In genomic region chr5:100854594-100854993, GRCh38 we compare ENCODE assay signal across 18 cellular contexts. TPM values are rescaled to one million over a fixed set of nuclear protein-coding genes. Genes with fewer than 3 reads are reported as not detected.
A peak's percentile ranks its signal among the peaks of the same experiment; 100 is the strongest.
DNase-seq lines count a peak whose midpoint lies in the region; ATAC-seq and TF ChIP-seq lines count a peak whose summit lies in the region.
"Had no signal": no experiment of that assay in that cellular context is flagged by ENCODE, and none has a peak within 500 bp of the region (broad histone marks: within the 10 kb centered on the region; RNA-seq: fewer than 3 reads in every experiment).

No MANE protein-coding gene starts in this region.

- H3K27ac ChIP-seq in CD8-positive, alpha-beta memory T cell (ENCODE audit: low read depth, low read length), result no peak overlapping the region
- H3K27ac ChIP-seq in muscle layer of duodenum (ENCODE audit: low read length), result peak overlapping the region; percentile 13
- H3K27ac ChIP-seq: ascending aorta had no signal

- no peaks in the 10 kb centered on the region for H3K36me3 ChIP-seq in CD8-positive, alpha-beta memory T cell (ENCODE audit: insufficient read depth, low read length)
- no peaks in the 10 kb centered on the region for H3K36me3 ChIP-seq in muscle layer of duodenum (ENCODE audit: control insufficient read depth in 1 of 2, insufficient read depth in 2 of 2, low read length in 2 of 2)
- H3K36me3 ChIP-seq: ascending aorta had no signal

- peaks cover 40% of the 10 kb centered on the region for H3K36me3 Mint-ChIP-seq in activated CD4-positive, alpha-beta T cell treated with anti-CD3 and anti-CD28 coated beads, Interleukin-2, amount 10 ng/mL, durations not matched to agents 24 days and 14 days (ENCODE audit: low read depth)
- H3K36me3 Mint-ChIP-seq in CD8-positive, alpha-beta memory T cell, result peaks cover 0 to 33% (median 1%) of the 10 kb centered on the region in 3 donors
- H3K36me3 Mint-ChIP-seq in activated CD8-positive, alpha-beta T cell treated with anti-CD3 and anti-CD28 coated beads for 36 hours (ENCODE audit: low read depth), result peaks cover 42% of the 10 kb centered on the region

- no peaks in the 10 kb centered on the region for H3K27me3 ChIP-seq in CD8-positive, alpha-beta memory T cell (ENCODE audit: insufficient read depth, low read length, poor library complexity, severe bottlenecking)
- no peaks in the 10 kb centered on the region for H3K27me3 ChIP-seq in muscle layer of duodenum (ENCODE audit: low read depth, low read length)
- H3K27me3 ChIP-seq: ascending aorta had no signal

- intact Hi-C loops in activated CD4-positive, alpha-beta T cell treated with anti-CD3 and anti-CD28 coated beads, Interleukin-2, amount 10 ng/mL, durations not matched to agents 24 days and 14 days (cut with micrococcal nuclease), result loop anchor here (5.0 kb wide), 1 partner anchor 122 kb away; no protein-coding TSS in a partner anchor
- intact Hi-C loops in activated CD8-positive, alpha-beta T cell treated with anti-CD3 and anti-CD28 coated beads for 36 hours (cut with micrococcal nuclease), result no loop called here

- H3K4me3 ChIP-seq in CD8-positive, alpha-beta memory T cell (ENCODE audit: low read length), result no peak overlapping the region
- no peak overlapping the region for H3K4me3 ChIP-seq in muscle layer of duodenum (ENCODE audit: low read depth in 1 of 2, low read length in 2 of 2)
- H3K4me3 ChIP-seq: ascending aorta, smooth muscle cell had no signal

- peaks cover 7% of the 10 kb centered on the region for H3K9me3 Mint-ChIP-seq in activated CD4-positive, alpha-beta T cell treated with anti-CD3 and anti-CD28 coated beads, Interleukin-2, amount 10 ng/mL, durations not matched to agents 24 days and 14 days
- H3K9me3 Mint-ChIP-seq in CD8-positive, alpha-beta memory T cell, result no peaks in the 10 kb centered on the region
- H3K9me3 Mint-ChIP-seq in activated CD8-positive, alpha-beta T cell treated with anti-CD3 and anti-CD28 coated beads for 36 hours, result no peaks in the 10 kb centered on the region
- H3K9me3 Mint-ChIP-seq: stimulated activated naive CD8-positive, alpha-beta T cell treated with anti-CD3 and anti-CD28 coated beads, Interleukin-15, amount 100 ng/mL, for 72 hours had no signal

- DNase-seq in activated CD4-positive, alpha-beta T cell treated with anti-CD3 and anti-CD28 coated beads, Interleukin-2, amount 10 ng/mL, durations not matched to agents 24 days and 14 days, result no peak
- DNase-seq in activated CD4-positive, alpha-beta T cell treated with anti-CD3 and anti-CD28 coated beads, Interleukin-2, amount 50 U/mL, for 48 hours, result no peak
- DNase-seq in CD8-positive, alpha-beta memory T cell, result no peak
- no peak for DNase-seq in activated CD8-positive, alpha-beta T cell treated with anti-CD3 and anti-CD28 coated beads for 36 hours
- DNase-seq in NCI-H1417 treated with DMSO at 0.1 percent for 48 hours (lab: John Stamatoyannopoulos, UW), result no peak
- no peak for DNase-seq in DMS153 (lab: John Stamatoyannopoulos, UW)
- DNase-seq: activated T-cell treated with anti-CD3 and anti-CD28 coated beads, Interleukin-2, amount 50 U/mL, for 48 hours; erythroblast; islet precursor cell; NCI-H187 treated with DMSO at 0.1 percent for 48 hours; NCI-H510A treated with DMSO at 0.1 percent for 48 hours; OCI-M1; stimulated activated naive CD8-positive, alpha-beta T cell treated with anti-CD3 and anti-CD28 coated beads, Interleukin-15, amount 100 ng/mL, for 72 hours had no signal

- no peak for TF ChIP-seq CTCF in activated CD8-positive, alpha-beta T cell treated with anti-CD3 and anti-CD28 coated beads for 36 hours (IDR thresholded peaks at IDR 0.05)

- no peaks in the 10 kb centered on the region for H3K9me3 ChIP-seq in CD8-positive, alpha-beta memory T cell (ENCODE audit: low read length)
- H3K9me3 ChIP-seq in muscle layer of duodenum (ENCODE audit: control insufficient read depth in 1 of 2, low read length in 2 of 2), result no peaks in the 10 kb centered on the region
- H3K9me3 ChIP-seq: ascending aorta had no signal

- CTCF ChIA-PET in CD8-positive, alpha-beta memory T cell (lab: Charles Lee), result no interaction called here
- CTCF ChIA-PET in activated CD8-positive, alpha-beta T cell treated with anti-CD3 and anti-CD28 coated beads for 36 hours (lab: Charles Lee), result interaction anchor here (1.6 kb wide), 1 partner anchor 47 kb away, joined by 3 read pairs; no protein-coding TSS in a partner anchor

- POLR2A ChIA-PET in CD8-positive, alpha-beta memory T cell (lab: Charles Lee), result no interaction called here
- POLR2A ChIA-PET in activated CD8-positive, alpha-beta T cell treated with anti-CD3 and anti-CD28 coated beads for 36 hours (lab: Charles Lee), result interaction anchor here (10.6 kb wide), 1 partner anchor 48 kb away, joined by 124 read pairs; the partner anchor contains the start of gene ST8SIA4

- peaks cover 35% of the 10 kb centered on the region for H3K4me1 Mint-ChIP-seq in activated CD4-positive, alpha-beta T cell treated with anti-CD3 and anti-CD28 coated beads, Interleukin-2, amount 10 ng/mL, durations not matched to agents 24 days and 14 days
- peaks cover 43 to 65% (median 61%) of the 10 kb centered on the region in 3 donors for H3K4me1 Mint-ChIP-seq in CD8-positive, alpha-beta memory T cell
- peaks cover 46% of the 10 kb centered on the region for H3K4me1 Mint-ChIP-seq in activated CD8-positive, alpha-beta T cell treated with anti-CD3 and anti-CD28 coated beads for 36 hours (ENCODE audit: low read depth)

- no peak for ATAC-seq in activated CD8-positive, alpha-beta T cell treated with anti-CD3 and anti-CD28 coated beads for 36 hours
- no peak for ATAC-seq in activated CD4-positive, CD25-positive, alpha-beta regulatory T cell treated with anti-CD3 and anti-CD28 coated beads, Interleukin-2, amount 50 U/mL, for 24 hours
- ATAC-seq: stimulated activated naive CD8-positive, alpha-beta T cell treated with anti-CD3 and anti-CD28 coated beads, Interleukin-15, amount 100 ng/mL, for 72 hours had no signal

- no peaks in the 10 kb centered on the region for H3K27me3 Mint-ChIP-seq in activated CD4-positive, alpha-beta T cell treated with anti-CD3 and anti-CD28 coated beads, Interleukin-2, amount 10 ng/mL, durations not matched to agents 24 days and 14 days
- no peaks in the 10 kb centered on the region for H3K27me3 Mint-ChIP-seq in CD8-positive, alpha-beta memory T cell
- no peaks in the 10 kb centered on the region for H3K27me3 Mint-ChIP-seq in activated CD8-positive, alpha-beta T cell treated with anti-CD3 and anti-CD28 coated beads for 36 hours
- H3K27me3 Mint-ChIP-seq: stimulated activated naive CD8-positive, alpha-beta T cell treated with anti-CD3 and anti-CD28 coated beads, Interleukin-15, amount 100 ng/mL, for 72 hours had no signal

- peaks cover 26% of the 10 kb centered on the region for H3K4me1 ChIP-seq in CD8-positive, alpha-beta memory T cell (ENCODE audit: insufficient read depth, low read length)
- no peaks in the 10 kb centered on the region for H3K4me1 ChIP-seq in muscle layer of duodenum (ENCODE audit: control insufficient read depth in 1 of 2, insufficient read depth in 2 of 2, low read length in 2 of 2)
- H3K4me1 ChIP-seq: ascending aorta had no signal

- peak overlapping the region; percentile 89 for H3K27ac Mint-ChIP-seq in activated CD4-positive, alpha-beta T cell treated with anti-CD3 and anti-CD28 coated beads, Interleukin-2, amount 10 ng/mL, durations not matched to agents 24 days and 14 days
- peak overlapping the region; percentile 11 to 95 (median 66) for H3K27ac Mint-ChIP-seq in CD8-positive, alpha-beta memory T cell
- H3K27ac Mint-ChIP-seq in activated CD8-positive, alpha-beta T cell treated with anti-CD3 and anti-CD28 coated beads for 36 hours, result peak overlapping the region; percentile 93

- H3K4me3 Mint-ChIP-seq in activated CD4-positive, alpha-beta T cell treated with anti-CD3 and anti-CD28 coated beads, Interleukin-2, amount 10 ng/mL, durations not matched to agents 24 days and 14 days, result peak overlapping the region; percentile 48
- peak overlapping the region in 1 of 7 donors; percentile 20 for H3K4me3 Mint-ChIP-seq in CD8-positive, alpha-beta memory T cell
- H3K4me3 Mint-ChIP-seq in activated CD8-positive, alpha-beta T cell treated with anti-CD3 and anti-CD28 coated beads for 36 hours, result no peak overlapping the region

RNA-seq across cellular contexts. Expression of gene ST8SIA4, which starts 48.5 kb away (rescaled TPM):
- 61.3 and 62.3 TPM in 2 replicates for total RNA-seq in activated CD4-positive, alpha-beta T cell treated with anti-CD3 and anti-CD28 coated beads, Interleukin-2, amount 10 ng/mL, durations not matched to agents 24 days and 14 days
- total RNA-seq in CD8-positive, alpha-beta memory T cell, result 10 to 100 TPM; 53.5 to 56.9 TPM
- 17.5 TPM for polyA plus RNA-seq in CD8-positive, alpha-beta memory T cell
- 10 to 100 TPM; 31.6 to 34.1 TPM for total RNA-seq in activated CD8-positive, alpha-beta T cell treated with anti-CD3 and anti-CD28 coated beads for 36 hours
- total RNA-seq: osteocyte had no signal
